Comparison of ENCODE assay signal across 10 cellular contexts in the genomic region with DNA sequence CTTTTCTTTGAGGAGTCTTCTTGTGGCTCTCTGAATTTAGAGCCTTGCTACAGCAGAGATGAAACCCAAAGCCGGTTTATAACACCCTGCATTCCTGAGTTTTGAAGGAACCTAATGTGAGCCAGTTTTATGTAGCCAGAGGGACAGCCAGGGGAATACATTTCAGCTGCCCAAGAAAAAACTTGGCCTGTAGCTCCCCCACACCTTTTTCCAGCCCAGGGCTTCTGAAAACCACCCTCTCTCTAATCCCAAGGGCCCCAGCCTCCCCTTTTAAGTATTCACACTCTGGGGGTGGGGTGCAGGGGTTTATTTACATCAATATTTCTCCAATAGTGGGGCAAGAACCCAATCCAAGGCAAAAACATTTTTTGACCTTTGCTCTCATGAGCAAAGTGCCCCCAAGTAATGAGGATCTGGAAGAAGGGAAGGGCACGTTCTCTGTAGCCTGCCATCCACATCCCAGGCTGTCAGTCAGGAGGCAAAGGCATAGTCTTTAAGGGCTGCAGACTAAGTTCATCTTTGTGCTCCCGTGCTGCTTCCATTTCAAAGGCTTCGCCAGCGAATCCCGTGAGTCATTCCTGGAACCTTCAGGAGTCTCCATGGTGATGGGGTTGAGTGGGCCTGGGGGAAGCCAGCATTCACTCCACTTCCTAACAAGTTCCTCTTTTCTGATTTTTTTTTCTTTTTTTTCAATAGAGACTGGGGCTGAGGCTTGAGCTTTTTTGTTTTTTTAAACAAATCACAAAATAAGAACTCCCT. TPM values are rescaled to one million over a fixed set of nuclear protein-coding genes. Genes with fewer than 3 reads are reported as not detected.
DNase-seq lines count a peak whose midpoint lies in the region; ATAC-seq and TF ChIP-seq lines count a peak whose summit lies in the region.
"Had no signal": no experiment of that assay in that cellular context is flagged by ENCODE, and none has a peak within 500 bp of the region (broad histone marks: within the 10 kb centered on the region; RNA-seq: fewer than 3 reads in every experiment).

No MANE protein-coding gene starts in this region.

- peak overlapping the region; percentile 89 for H4K8ac ChIP-seq in mesenchymal stem cell (ENCODE audit: low read length)

- H3K18ac ChIP-seq in mesenchymal stem cell (ENCODE audit: low read depth in 1 of 2, low read length in 2 of 2), result peak overlapping the region; percentile 71 to 95

- no peak overlapping the region for H3K14ac ChIP-seq in mesenchymal stem cell (ENCODE audit: low read length in 2 of 2)

- peaks cover 0 to 34% (median 12%) of the 10 kb centered on the region in 9 donors for H3K4me1 ChIP-seq in heart right ventricle
- H3K4me1 ChIP-seq in mesenchymal stem cell (ENCODE audit: control insufficient read depth, insufficient read depth, low read depth, low read length), result peaks cover 26% of the 10 kb centered on the region

- TF ChIP-seq CTCF in heart right ventricle (IDR thresholded peaks at IDR 0.05), result no peak
- no peak for TF ChIP-seq CTCF in choroid plexus epithelial cell (conservative IDR thresholded peaks at IDR 0.05; ENCODE audit: low read depth, low read length)
- no peak for TF ChIP-seq CTCF in CD4-positive, alpha-beta T cell (IDR thresholded peaks at IDR 0.05)

- no peak overlapping the region for H2AFZ ChIP-seq in mesenchymal stem cell (ENCODE audit: low read depth, low read length)

- peak overlapping the region; percentile 84 for H4K91ac ChIP-seq in mesenchymal stem cell (ENCODE audit: low read length)

- H3K4ac ChIP-seq in mesenchymal stem cell (ENCODE audit: low read depth in 1 of 2, low read length in 2 of 2), result peak overlapping the region; percentile 77 to 90

- DNase-seq in heart right ventricle, result peak; percentile 37 to 39
- no peak for DNase-seq in Right ventricle myocardium inferior (ENCODE audit: missing footprints)
- peak; percentile 80 for DNase-seq in choroid plexus epithelial cell (ENCODE audit: low read depth)
- DNase-seq in mesenchymal stem cell, result peak; percentile 94
- DNase-seq in CD4-positive, alpha-beta T cell, result no peak
- no peak for DNase-seq in T-helper 1 cell
- no peak for DNase-seq in NCI-H2171 treated with DMSO at 0.1 percent for 48 hours (lab: John Stamatoyannopoulos, UW)
- DNase-seq in activated effector memory CD4-positive, alpha-beta T cell treated with Interleukin-2 at 50 U/mL for 16 hours, result no peak

- H3K9me3 ChIP-seq in heart right ventricle, result no peaks in the 10 kb centered on the region
- no peaks in the 10 kb centered on the region for H3K9me3 ChIP-seq in mesenchymal stem cell (ENCODE audit: control insufficient read depth, low read length)
- H3K9me3 ChIP-seq in CD4-positive, alpha-beta T cell (ENCODE audit: control insufficient read depth, low read length), result no peaks in the 10 kb centered on the region

- H3K27ac ChIP-seq in heart right ventricle, result peak overlapping the region in 1 of 10 donors; percentile 41
- H3K27ac ChIP-seq in mesenchymal stem cell (ENCODE audit: low read length, poor library complexity, severe bottlenecking), result peak overlapping the region; percentile 91
- H3K27ac ChIP-seq in CD4-positive, alpha-beta T cell (ENCODE audit: low read depth, low read length), result no peak overlapping the region
- H3K27ac ChIP-seq: epithelial cell of prostate had no signal

- peak overlapping the region; percentile 40 for H2BK5ac ChIP-seq in mesenchymal stem cell (ENCODE audit: low read depth, low read length, poor library complexity, severe bottlenecking)

- whole genome bisulfite sequencing in heart right ventricle, 2 donors, result 56 to 66% methylated on average over 6 of the region's 6 CpGs
- WGBS in mesenchymal stem cell, result 6% methylated on average over 2 of the region's 6 CpGs

- H3K27me3 Mint-ChIP-seq in CD4-positive, alpha-beta T cell, result peaks cover 20% of the 10 kb centered on the region

- H3K4me3 Mint-ChIP-seq in CD4-positive, alpha-beta T cell, result no peak overlapping the region
- H3K4me3 Mint-ChIP-seq: stimulated activated naive CD8-positive, alpha-beta T cell treated with anti-CD3 and anti-CD28 coated beads, Interleukin-15, Interleukin-2, amounts not matched to agents 100 ng/mL and 50 ng/mL, for 24 hours had no signal

- peak overlapping the region; percentile 91 for H2BK15ac ChIP-seq in mesenchymal stem cell (ENCODE audit: low read depth, poor library complexity, severe bottlenecking)

- peak overlapping the region; percentile 85 for H3K9ac ChIP-seq in mesenchymal stem cell (ENCODE audit: low read length)

- no peak overlapping the region for H3K27ac Mint-ChIP-seq in CD4-positive, alpha-beta T cell
- H3K27ac Mint-ChIP-seq: stimulated activated naive CD8-positive, alpha-beta T cell treated with anti-CD3 and anti-CD28 coated beads, Interleukin-15, Interleukin-2, amounts not matched to agents 100 ng/mL and 50 ng/mL, for 24 hours had no signal

- H3K36me3 ChIP-seq in heart right ventricle (no peaks in the 10 kb centered on the region), mesenchymal stem cell (ENCODE audit: control insufficient read depth in 1 of 2, insufficient read depth in 2 of 2, low read depth in 1 of 2, low read length in 2 of 2) (no peaks in the 10 kb centered on the region)

- H3K4me3 ChIP-seq in heart right ventricle (no peak overlapping the region), choroid plexus epithelial cell (ENCODE audit: low read depth, low read length) (no peak overlapping the region), mesenchymal stem cell (ENCODE audit: insufficient read depth in 1 of 2, low read depth in 1 of 2, low read length in 2 of 2) (peak overlapping the region in 1 of 2 experiments; percentile 61)

- H2AK5ac ChIP-seq in mesenchymal stem cell (ENCODE audit: low read length, severe bottlenecking), result peak overlapping the region; percentile 98

- H3K27me3 ChIP-seq in heart right ventricle, result no peaks in the 10 kb centered on the region
- no peaks in the 10 kb centered on the region for H3K27me3 ChIP-seq in mesenchymal stem cell (ENCODE audit: control insufficient read depth in 1 of 2, insufficient read depth in 1 of 2, low read length in 2 of 2)
- H3K27me3 ChIP-seq in CD4-positive, alpha-beta T cell (ENCODE audit: control insufficient read depth, insufficient read depth, low read length), result no peaks in the 10 kb centered on the region

- H3K4me1 Mint-ChIP-seq in CD4-positive, alpha-beta T cell (ENCODE audit: low read depth), result no peaks in the 10 kb centered on the region

- intact Hi-C loops in heart right ventricle (cut with DNase I), result loop anchor here in 1 of 10 donors (10.0 kb wide), 1 partner anchor 172 kb away; no protein-coding TSS in a partner anchor
- intact Hi-C loops in Right ventricle myocardium inferior (cut with DNase I), result no loop called here
- intact Hi-C loops in CD4-positive, alpha-beta T cell (cut with DNase I, micrococcal nuclease), result no loop called here

- H3K4me2 ChIP-seq in mesenchymal stem cell (ENCODE audit: low read length, poor library complexity, severe bottlenecking), result no peak overlapping the region

- peaks cover 2% of the 10 kb centered on the region for H3K79me1 ChIP-seq in mesenchymal stem cell (replicated peaks; ENCODE audit: low read length, poor library complexity, severe bottlenecking)

- H3K36me3 Mint-ChIP-seq in CD4-positive, alpha-beta T cell (ENCODE audit: low read depth), result no peaks in the 10 kb centered on the region

- CTCF ChIA-PET in CD4-positive, alpha-beta T cell (lab: Charles Lee), result no interaction called here

- ATAC-seq in heart right ventricle, result peak in 1 of 8 donors; percentile 18
- no peak for ATAC-seq in Right ventricle myocardium inferior
- no peak for ATAC-seq in CD4-positive, alpha-beta T cell (ENCODE audit: poor library complexity)

- peak overlapping the region; percentile 38 to 98 for H2BK12ac ChIP-seq in mesenchymal stem cell (ENCODE audit: low read length in 2 of 2)

- no peak overlapping the region for H3K23ac ChIP-seq in mesenchymal stem cell (ENCODE audit: low read length in 2 of 2)

- peak overlapping the region; percentile 95 for H2BK120ac ChIP-seq in mesenchymal stem cell (ENCODE audit: low read depth, low read length)

- H3K9me3 Mint-ChIP-seq in CD4-positive, alpha-beta T cell, result no peaks in the 10 kb centered on the region
- H3K9me3 Mint-ChIP-seq: stimulated activated naive CD8-positive, alpha-beta T cell treated with anti-CD3 and anti-CD28 coated beads, Interleukin-15, Interleukin-2, amounts not matched to agents 100 ng/mL and 50 ng/mL, for 24 hours had no signal

- POLR2A ChIA-PET in CD4-positive, alpha-beta T cell (lab: Charles Lee), result no interaction called here

RNA-seq across cellular contexts. Expression of a gene that starts 33.2 kb away (rescaled TPM):
- total RNA-seq in heart right ventricle (10 to 100 TPM in 1 of 10 donors, 1 to 10 TPM in 9; 3.2 to 22.1 (median 5.5) TPM), Right ventricle myocardium inferior (4.7 TPM)
- polyA plus RNA-seq in heart right ventricle, result 10 to 100 TPM in 1 of 2 donors, 1 to 10 TPM in 1; 6.1 to 10.2 TPM
- polyA plus RNA-seq in mesenchymal stem cell (2013, experiment 1 of 2), result 1.5 TPM
- polyA plus RNA-seq in mesenchymal stem cell (2013, experiment 2 of 2), result 1.6 TPM
- not detected for total RNA-seq in CD4-positive, alpha-beta T cell

RNA-seq across cellular contexts. Expression of a gene that starts 59.6 kb away (rescaled TPM):
- total RNA-seq in heart right ventricle, result not detected
- polyA plus RNA-seq in heart right ventricle, result not detected
- not detected for total RNA-seq in Right ventricle myocardium inferior
- polyA plus RNA-seq in mesenchymal stem cell (2013, experiment 1 of 2), result 0.11 TPM
- 0.16 TPM for polyA plus RNA-seq in mesenchymal stem cell (2013, experiment 2 of 2)
- total RNA-seq in CD4-positive, alpha-beta T cell, result not detected

Comparison
In these comparisons a context has a peak if more than half of its experiments do, and no peak if none do; other contexts are left out.
1. DNase-seq: peak in heart right ventricle (2 of 2), choroid plexus epithelial cell (single experiment) and mesenchymal stem cell (single experiment); none in Right ventricle myocardium inferior (single experiment), CD4-positive, alpha-beta T cell (0 of 10), T-helper 1 cell (0 of 5), NCI-H2171 treated with DMSO at 0.1 percent for 48 hours (single experiment) and activated effector memory CD4-positive, alpha-beta T cell treated with Interleukin-2 at 50 U/mL for 16 hours (single experiment).